In genomic region chr7:106112118-106112971, GRCh38 we compare ENCODE assay signal across 8 cellular contexts. TPM values are rescaled to one million over a fixed set of nuclear protein-coding genes. Genes with fewer than 3 reads are reported as not detected.
DNase-seq lines count a peak whose midpoint lies in the region; ATAC-seq and TF ChIP-seq lines count a peak whose summit lies in the region.

Gene SYPL1, minus strand, starts transcription at chr7:106112312. Its CDS starts 104 bp downstream, at chr7:106112208.

- H3K79me2 ChIP-seq in OCI-LY1 (ENCODE audit: insufficient read depth, low read length), result peaks cover 47% of the 10 kb centered on the region

- H2AFZ ChIP-seq in OCI-LY1 (ENCODE audit: low read length), result no peak within 1 kb of the TSS; the same call in 1 of the 2 replicates

- no peaks in the 10 kb centered on the region for H3K9me2 ChIP-seq in OCI-LY1 (ENCODE audit: low read depth, low read length)

- H3K27me3 ChIP-seq in HUES6 (ENCODE audit: control insufficient read depth, insufficient read depth, low read length) (no peaks in the 10 kb centered on the region), OCI-LY1 (ENCODE audit: insufficient read depth, low read length) (no peaks in the 10 kb centered on the region)

- peak within 1 kb of the TSS; percentile 84 for H3K27ac ChIP-seq in HUES6 (ENCODE audit: low read depth, low read length)
- peak within 1 kb of the TSS; percentile 85 for H3K27ac ChIP-seq in OCI-LY1 (ENCODE audit: low read depth, low read length, poor library complexity, severe bottlenecking)

- H4K20me1 ChIP-seq in OCI-LY1 (ENCODE audit: insufficient read depth, low read length), result 0 out of 2 replicates have a peak, but pooled peaks cover 5% of the 10 kb centered on the region

- TF ChIP-seq CTCF in OCI-LY1 (IDR thresholded peaks at IDR 0.05; ENCODE audit: low read length), result no peak
- TF ChIP-seq CTCF in epithelial cell of esophagus (IDR thresholded peaks at IDR 0.05; ENCODE audit: insufficient read depth, low read depth, low read length, missing control alignments), result no peak

- DNase-seq in D341Med (ENCODE audit: low spot score), result peak; percentile 94
- peak; percentile 87 for DNase-seq in activated T-cell treated with anti-CD3 and anti-CD28 coated beads for 1 hour (ENCODE audit: low read depth)
- peak; percentile 97 for DNase-seq in epithelial cell of esophagus (ENCODE audit: low read depth)
- peak; percentile 94 for DNase-seq in mucosa of gallbladder (ENCODE audit: low spot score)
- DNase-seq in stimulated activated CD8-positive, alpha-beta memory T cell treated with anti-CD3 and anti-CD28 coated beads, Interleukin-4, amount 100 ng/mL, for 4 hours (ENCODE audit: low read depth in 2 of 2, low spot score in 1 of 2), result peak; percentile 71 to 88

- H3F3A ChIP-seq in OCI-LY1 (ENCODE audit: insufficient read depth, low read length), result no peaks in the 10 kb centered on the region

- H3K9ac ChIP-seq in HUES6 (ENCODE audit: low read length), result peak within 1 kb of the TSS; percentile 97
- peak within 1 kb of the TSS; percentile 87 for H3K9ac ChIP-seq in OCI-LY1 (ENCODE audit: low read length)

- H3K4me1 ChIP-seq in HUES6 (ENCODE audit: control insufficient read depth, insufficient read depth, low read length) (peaks cover 37% of the 10 kb centered on the region), OCI-LY1 (ENCODE audit: insufficient read depth, low read length, severe bottlenecking) (peaks cover 71% of the 10 kb centered on the region)

- peak; percentile 77 for ATAC-seq in GM21423 (IDR thresholded peaks at IDR 0.05; ENCODE audit: unreplicated experiment)

- no peaks in the 10 kb centered on the region for H3K9me3 ChIP-seq in HUES6 (ENCODE audit: control insufficient read depth, insufficient read depth, low read depth, low read length)
- H3K9me3 ChIP-seq in OCI-LY1 (ENCODE audit: low read length), result no peaks in the 10 kb centered on the region

- H3K4me3 ChIP-seq in HUES6 (ENCODE audit: low read depth, low read length) (peak within 1 kb of the TSS; percentile 99), OCI-LY1 (ENCODE audit: low read depth, low read length, poor library complexity, severe bottlenecking) (peak within 1 kb of the TSS; percentile 77), epithelial cell of esophagus (ENCODE audit: low read length) (peak within 1 kb of the TSS; percentile 82)

- H3K4me2 ChIP-seq in OCI-LY1 (ENCODE audit: low read length), result peak within 1 kb of the TSS; percentile 97

- no peaks in the 10 kb centered on the region for H3K36me3 ChIP-seq in HUES6 (ENCODE audit: control insufficient read depth, insufficient read depth, low read length)
- peaks cover 33% of the 10 kb centered on the region; the same call in 1 of the 2 replicates for H3K36me3 ChIP-seq in OCI-LY1 (ENCODE audit: insufficient read depth, low read length)

RNA-seq across cellular contexts. Expression of gene SYPL1, which starts in this region (rescaled TPM):
- 116 TPM for total RNA-seq in mucosa of gallbladder

Comparison
In these comparisons a context has a peak if more than half of its experiments do, and no peak if none do; other contexts are left out.
1. Peak in every context shown above with its lines: DNase-seq, ATAC-seq, H3K4me3 ChIP-seq and H3K27ac ChIP-seq.